8 cellular contexts compared by ENCODE assay signal in genomic region chr4:147617841-147618421, GRCh38. TPM values are rescaled to one million over a fixed set of nuclear protein-coding genes. Genes with fewer than 3 reads are reported as not detected.
A peak's percentile ranks its signal among the peaks of the same experiment; 100 is the strongest.
DNase-seq lines count a peak whose midpoint lies in the region; ATAC-seq and TF ChIP-seq lines count a peak whose summit lies in the region.

No MANE protein-coding gene starts in this region.

- WGBS in gastroesophageal sphincter (ENCODE audit: low coverage in 1 of 2), 2 donors = 4 to 6% methylated on average over 8 to 10 of the region's 15 CpGs

- H3K4me1 ChIP-seq in gastroesophageal sphincter = peaks cover 5 to 58% (median 18%) of the 10 kb centered on the region in 3 donors

- H3K4me3 ChIP-seq in gastroesophageal sphincter (peak overlapping the region; percentile 64 to 66), skeletal muscle cell (ENCODE audit: low read depth, low read length) (peak overlapping the region; percentile 77)

- TF ChIP-seq EP300 in gastroesophageal sphincter (IDR thresholded peaks at IDR 0.05) = no peak

- H3K36me3 ChIP-seq in gastroesophageal sphincter = peaks cover 0 to 6% of the 10 kb centered on the region in 2 donors

- peak overlapping the region; percentile 31 to 88 (median 78) for H3K27ac ChIP-seq in gastroesophageal sphincter

- H3K27me3 ChIP-seq in gastroesophageal sphincter = no peaks in the 10 kb centered on the region

- H3K9me3 ChIP-seq in gastroesophageal sphincter = no peaks in the 10 kb centered on the region

- TF ChIP-seq CTCF in gastroesophageal sphincter (IDR thresholded peaks at IDR 0.05) = no peak

- no peak for TF ChIP-seq POLR2A in gastroesophageal sphincter (IDR thresholded peaks at IDR 0.05)

- ATAC-seq in GM18520 (IDR thresholded peaks at IDR 0.05; ENCODE audit: unreplicated experiment) (peak; percentile 10), HG02759 (IDR thresholded peaks at IDR 0.05; ENCODE audit: unreplicated experiment) (peak; percentile 14), SK-N-SH treated with all-trans-retinoic acid at 6 μM for 48 hours (peak; percentile 9), gastroesophageal sphincter (no peak), HG03097 (IDR thresholded peaks at IDR 0.05; ENCODE audit: low FRiP score, unreplicated experiment) (no peak)

- DNase-seq in skeletal muscle cell (ENCODE audit: low read depth) (no peak), NCI-H774 (lab: John Stamatoyannopoulos, UW) (no peak), cortex of kidney (lab: John Stamatoyannopoulos, UW) (no peak)

TF ChIP-seq in SK-N-SH treated with all-trans-retinoic acid at 6 μM for 48 hours, 23 proteins besides CTCF, POLR2A, EP300 and RAD21:
- TF ChIP-seq ZNF565 (CRISPR knock-in tag; conservative IDR thresholded peaks at IDR 0.05; ENCODE audit: low read depth) (no peak), PPARA (CRISPR knock-in tag; IDR thresholded peaks at IDR 0.05; ENCODE audit: borderline replicate concordance) (no peak), TSHZ2 (CRISPR knock-in tag; IDR thresholded peaks at IDR 0.05) (no peak), SNAI2 (CRISPR knock-in tag; IDR thresholded peaks at IDR 0.05) (no peak), ZNF70 (CRISPR knock-in tag; IDR thresholded peaks at IDR 0.05) (no peak), ZFP3 (CRISPR knock-in tag; IDR thresholded peaks at IDR 0.05) (no peak), TCF4 (CRISPR knock-in tag; IDR thresholded peaks at IDR 0.05; ENCODE audit: borderline replicate concordance) (no peak), CREB5 (CRISPR knock-in tag; IDR thresholded peaks at IDR 0.05; ENCODE audit: low read depth) (no peak), GLIS3 (CRISPR knock-in tag; IDR thresholded peaks at IDR 0.05) (no peak), RARB (CRISPR knock-in tag; IDR thresholded peaks at IDR 0.05) (no peak), ISL1 (CRISPR knock-in tag; IDR thresholded peaks at IDR 0.05) (no peak), ZNF8 (CRISPR knock-in tag; IDR thresholded peaks at IDR 0.05) (no peak)

RNA-seq across cellular contexts. Expression of gene TMEM184C, which starts 0.7 kb away (rescaled TPM):
- 10 to 100 TPM; 17.5 to 24.7 (median 21.3) TPM for total RNA-seq in gastroesophageal sphincter

Comparison
In these comparisons a context has a peak if more than half of its experiments do, and no peak if none do; other contexts are left out.
1. ATAC-seq: peak in GM18520 (single experiment), HG02759 (single experiment) and SK-N-SH treated with all-trans-retinoic acid at 6 μM for 48 hours (single experiment); none in gastroesophageal sphincter (single experiment) and HG03097 (single experiment).